Comparison of ENCODE assay signal across 10 cellular contexts in the genomic region with DNA sequence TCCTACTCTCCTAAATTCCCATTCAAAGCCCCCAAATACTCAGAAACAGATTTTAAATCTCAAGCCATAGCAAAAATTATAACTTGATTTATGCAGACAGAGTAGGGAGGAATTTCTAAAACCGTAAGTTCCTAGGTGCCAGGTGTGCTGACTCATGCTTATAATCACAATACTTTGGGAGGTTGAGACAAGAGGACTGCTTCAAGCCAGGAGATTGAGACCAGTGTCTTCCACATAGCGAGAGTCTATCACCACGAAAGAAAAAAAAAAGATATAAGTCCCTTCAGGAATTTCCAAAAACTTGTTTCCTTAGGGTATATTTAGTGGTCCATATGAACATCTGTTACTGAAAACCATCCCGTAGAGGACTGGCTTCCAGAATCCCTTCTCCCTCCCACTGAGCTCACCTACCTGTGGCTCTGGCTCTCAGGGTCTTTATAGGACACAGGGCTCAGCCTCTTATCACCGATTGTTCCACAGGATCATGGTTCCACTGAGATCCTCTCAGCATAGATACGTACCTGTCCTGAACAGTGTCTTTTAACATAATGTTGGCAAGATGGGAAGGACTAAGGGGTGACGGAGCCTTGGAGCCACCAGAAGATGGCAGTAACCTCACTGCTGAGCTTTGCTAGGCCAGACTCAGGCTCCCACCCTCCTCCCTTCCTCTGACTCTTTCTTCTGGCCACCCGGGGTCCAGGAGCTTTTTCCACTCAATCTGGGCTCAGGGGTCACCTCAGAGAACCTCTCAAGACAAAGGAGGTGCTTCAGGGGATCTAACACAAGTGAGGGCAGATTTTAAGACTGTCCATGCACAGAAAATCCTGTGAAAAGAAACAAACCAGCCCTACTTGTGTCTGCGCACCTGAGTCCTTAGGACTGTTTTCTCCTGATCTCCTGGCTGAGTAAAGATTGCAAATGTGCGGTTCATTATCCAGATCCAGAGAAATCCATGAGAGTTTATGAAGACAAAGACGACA.
DNase-seq lines count a peak whose midpoint lies in the region; ATAC-seq and TF ChIP-seq lines count a peak whose summit lies in the region.
"Had no signal": no experiment of that assay in that cellular context is flagged by ENCODE, and none has a peak within 500 bp of the region (broad histone marks: within the 10 kb centered on the region; RNA-seq: fewer than 3 reads in every experiment).

No MANE protein-coding gene starts in this region.

- 67% methylated on average over 10 of the region's 11 CpGs for WGBS in mammary epithelial cell (ENCODE audit: low coverage, missing lambda C conversion rate)

- no peak overlapping the region for H3K4me2 ChIP-seq in Loucy (ENCODE audit: low read depth, low read length, poor library complexity, severe bottlenecking)
- no peak overlapping the region for H3K4me2 ChIP-seq in mammary epithelial cell (ENCODE audit: insufficient read depth, low read depth, low read length)

- no peak overlapping the region for H3K27ac Mint-ChIP-seq in osteocyte (ENCODE audit: unreplicated experiment)

- H3K4me1 Mint-ChIP-seq in osteocyte (ENCODE audit: unreplicated experiment) = no peaks in the 10 kb centered on the region

- no peaks in the 10 kb centered on the region for H3K36me3 Mint-ChIP-seq in osteocyte (ENCODE audit: unreplicated experiment)

- H3F3A ChIP-seq in Loucy (ENCODE audit: low read depth) = no peaks in the 10 kb centered on the region

- BruUV-seq in mammary epithelial cell (replicated peaks; lab: Mats Ljungman, UMichigan) = no TSS peak

- intact Hi-C loops in mammary epithelial cell (cut with micrococcal nuclease) = no loop called here

- H3K4me3 ChIP-seq in Loucy (ENCODE audit: low read length, poor library complexity, severe bottlenecking) (no peak overlapping the region), mammary epithelial cell (replicated peaks in 1 of 3; ENCODE audit: insufficient read depth in 1 of 3, low read depth in 2 of 3, low read length in 3 of 3) (no peak overlapping the region)

- H3K9me3 ChIP-seq in Loucy (ENCODE audit: insufficient read depth, low read depth, low read length) (no peaks in the 10 kb centered on the region), mammary epithelial cell (replicated peaks; ENCODE audit: insufficient read depth, low read length) (peaks cover 4% of the 10 kb centered on the region)

- H3K27me3 Mint-ChIP-seq in osteocyte (ENCODE audit: unreplicated experiment) = peaks cover 64% of the 10 kb centered on the region

- DNase-seq in SIG-M5 treated with dmso at 0.1 percent for 504 hours (lab: John Stamatoyannopoulos, UW; ENCODE audit: unreplicated experiment) (peak; percentile 51), SIG-M5 (lab: John Stamatoyannopoulos, UW) (no peak), mammary epithelial cell (no peak), osteocyte (ENCODE audit: extremely low spot score, unreplicated experiment) (no peak), SK-N-DZ (ENCODE audit: low spot score) (no peak), NCI-H446 treated with DMSO at 0.1 percent for 48 hours (lab: John Stamatoyannopoulos, UW) (no peak)
- DNase-seq: activated gamma-delta T cell treated with Interleukin-2 at 50 U/mL for 16 hours had no signal

- no peaks in the 10 kb centered on the region for H3K79me2 ChIP-seq in Loucy (ENCODE audit: insufficient read depth, low read length)
- H3K79me2 ChIP-seq in mammary epithelial cell (ENCODE audit: insufficient read depth, low read length) = no peaks in the 10 kb centered on the region

- H3K9me3 Mint-ChIP-seq in osteocyte (ENCODE audit: unreplicated experiment) = no peaks in the 10 kb centered on the region

- H3K4me1 ChIP-seq in Loucy (ENCODE audit: insufficient read depth, low read length, poor library complexity, severe bottlenecking) (no peaks in the 10 kb centered on the region), mammary epithelial cell (ENCODE audit: insufficient read depth, low read length) (no peaks in the 10 kb centered on the region)

- H4K20me1 ChIP-seq in Loucy (ENCODE audit: insufficient read depth, low read length, poor library complexity, severe bottlenecking) = no peaks in the 10 kb centered on the region
- no peaks in the 10 kb centered on the region for H4K20me1 ChIP-seq in mammary epithelial cell (ENCODE audit: insufficient read depth, low read length)

- CTCF ChIA-PET in mammary epithelial cell (lab: Charles Lee; ENCODE audit: low non-redundant PET) = interaction anchor here (0.6 to 1.0 kb wide), 3 partner anchors 11 to 39 kb away, joined by 3 to 8 read pairs (median 5); no protein-coding TSS in a partner anchor

- TF ChIP-seq CTCF in Loucy (conservative IDR thresholded peaks at IDR 0.05; ENCODE audit: low read length) = peak; percentile 73
- TF ChIP-seq CTCF in mammary epithelial cell (conservative IDR thresholded peaks at IDR 0.05 in 1 of 2, IDR thresholded peaks at IDR 0.05 in 1 of 2; ENCODE audit: extremely low read depth in 1 of 2, insufficient read depth in 1 of 2, low read depth in 1 of 2, low read length in 2 of 2) = peak; percentile 22 to 53
- TF ChIP-seq CTCF in osteocyte (IDR thresholded peaks at IDR 0.05) = peak; percentile 39

- H3K27me3 ChIP-seq in Loucy (ENCODE audit: insufficient read depth, low read length, poor library complexity, severe bottlenecking) (peaks cover 16% of the 10 kb centered on the region), mammary epithelial cell (ENCODE audit: insufficient read depth, low read length) (no peaks in the 10 kb centered on the region)

- ATAC-seq in HG03095 (IDR thresholded peaks at IDR 0.05; ENCODE audit: unreplicated experiment) = no peak

- in situ Hi-C loops in mammary epithelial cell (cut with MboI; ENCODE audit: low sequenced_read_pairs in 2 of 2) = no loop called here

- H3K4me3 Mint-ChIP-seq in osteocyte (ENCODE audit: unreplicated experiment) = no peak overlapping the region

- H3K36me3 ChIP-seq in Loucy (ENCODE audit: insufficient read depth, low read length) = no peaks in the 10 kb centered on the region
- no peaks in the 10 kb centered on the region for H3K36me3 ChIP-seq in mammary epithelial cell (ENCODE audit: insufficient read depth, low read length)

- H3K9ac ChIP-seq in Loucy (ENCODE audit: low read depth, low read length, poor library complexity, severe bottlenecking) (no peak overlapping the region), mammary epithelial cell (ENCODE audit: insufficient read depth, low read length) (no peak overlapping the region)

- H2AFZ ChIP-seq in Loucy (ENCODE audit: low read length) = peak overlapping the region; percentile 92
- H2AFZ ChIP-seq in mammary epithelial cell (ENCODE audit: low read depth, low read length) = peak overlapping the region; percentile 8

- no peaks in the 10 kb centered on the region for H3K9me2 ChIP-seq in Loucy (replicated peaks; ENCODE audit: low read depth, low read length)

- H3K27ac ChIP-seq in mammary epithelial cell (ENCODE audit: insufficient read depth, low read depth, low read length) = no peak overlapping the region
- H3K27ac ChIP-seq: epithelial cell of prostate had no signal

- dilution Hi-C loops in mammary epithelial cell (cut with HindIII; ENCODE audit: low sequenced_read_pairs) = loop anchor here (5.0 kb wide), 1 partner anchor 62 kb away; no protein-coding TSS in a partner anchor
